10 cellular contexts compared by ENCODE assay signal in the genomic region with DNA sequence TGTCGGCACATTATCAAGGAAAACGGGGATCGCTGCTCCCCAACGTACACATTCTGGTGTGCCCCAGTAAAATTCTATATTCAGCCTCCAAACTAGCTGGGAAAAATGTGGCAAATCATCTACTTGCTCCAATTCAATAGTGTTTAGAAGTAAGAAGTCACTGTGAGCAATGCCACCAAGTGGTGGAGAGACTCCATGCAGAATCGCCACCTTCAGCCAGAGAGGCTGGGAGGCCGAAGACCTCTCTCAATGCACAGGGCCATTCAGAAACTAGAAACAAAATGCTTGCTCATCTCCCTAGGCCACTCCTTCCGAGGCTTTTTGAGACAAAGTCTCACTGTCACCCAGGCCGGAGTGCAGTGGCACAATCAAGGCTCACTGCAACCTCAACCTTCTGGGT. TPM values are rescaled to one million over a fixed set of nuclear protein-coding genes. Genes with fewer than 3 reads are reported as not detected.
"Had no signal": no experiment of that assay in that cellular context is flagged by ENCODE, and none has a peak within 500 bp of the region (broad histone marks: within the 10 kb centered on the region; RNA-seq: fewer than 3 reads in every experiment).

No MANE protein-coding gene starts in this region.

RNA-seq across cellular contexts. Expression of a gene that starts 48.5 kb away (rescaled TPM):
- total RNA-seq: activated CD4-positive, alpha-beta T cell treated with anti-CD3 and anti-CD28 coated beads, Interleukin-2, amount 10 ng/mL, durations not matched to agents 24 days and 14 days; activated CD8-positive, alpha-beta memory T cell treated with anti-CD3 and anti-CD28 coated beads for 36 hours; activated CD8-positive, alpha-beta T cell treated with anti-CD3 and anti-CD28 coated beads for 36 hours; activated naive CD8-positive, alpha-beta T cell treated with anti-CD3 and anti-CD28 coated beads for 36 hours; activated T-cell treated with anti-CD3 and anti-CD28 coated beads, Interleukin-2, amount 50 U/mL, for 72 hours; activated T-helper 17 cell treated with anti-CD3 and anti-CD28 coated beads, Interleukin-2, amount 50 U/mL, for 72 hours; cerebellum; MCF 10A; RPMI7951; SJCRH30 had no signal
